ENCODE assay signal across 8 cellular contexts in genomic region chr3:17742092-17742836, GRCh38. TPM values are rescaled to one million over a fixed set of nuclear protein-coding genes. Genes with fewer than 3 reads are reported as not detected.
DNase-seq lines count a peak whose midpoint lies in the region; ATAC-seq, FAIRE-seq and TF ChIP-seq lines count a peak whose summit lies in the region.

Gene TBC1D5, minus strand, starts transcription at chr3:17742631. Its CDS starts 234,061 bp downstream, at chr3:17508570.

- H3K4me1 ChIP-seq in kidney (ENCODE audit: control insufficient read depth in 1 of 2, insufficient read depth in 1 of 2, low read depth in 1 of 2, low read length in 2 of 2), result peaks cover 3 to 8% of the 10 kb centered on the region in 2 donors

- H3K4me3 ChIP-seq in AG04449 (ENCODE audit: low read depth, low read length) (peak within 1 kb of the TSS; percentile 76), kidney (ENCODE audit: low read length in 2 of 2) (peak within 1 kb of the TSS; percentile 84 to 90)

- intact Hi-C loops in kidney (cut with DNase I), result no loop called here

- POLR2A ChIA-PET in AG04449 (lab: Yijun Ruan, JAX), result interaction anchor here (0.7 to 0.9 kb wide), 5 partner anchors 9 to 691 kb away, joined by 3 to 4 read pairs (median 3); no protein-coding TSS in a partner anchor

- ATAC-seq in GM18868 (IDR thresholded peaks at IDR 0.05; ENCODE audit: unreplicated experiment) (peak; percentile 76), HG03108 (IDR thresholded peaks at IDR 0.05; ENCODE audit: unreplicated experiment) (peak; percentile 12)

- peak; percentile 2 for TF ChIP-seq CTCF in AG04449 (IDR thresholded peaks at IDR 0.05; ENCODE audit: insufficient read depth, low read length, missing control alignments)
- no peak for TF ChIP-seq CTCF in kidney (IDR thresholded peaks at IDR 0.05; ENCODE audit: borderline replicate concordance, extremely low read depth, insufficient read depth)

- no peaks in the 10 kb centered on the region for H3K9me3 ChIP-seq in kidney (ENCODE audit: control insufficient read depth in 1 of 2, low read length in 2 of 2)

- FAIRE-seq in kidney (lab: Jason Lieb, UNC), result no peak

- peak within 1 kb of the TSS; percentile 98 to 99 for H3K27ac ChIP-seq in kidney (ENCODE audit: low read depth in 2 of 2, low read length in 2 of 2)

- H3K36me3 ChIP-seq in kidney (ENCODE audit: control insufficient read depth in 1 of 2, insufficient read depth in 2 of 2, low read length in 2 of 2), result no peaks in the 10 kb centered on the region

- CTCF ChIA-PET in AG04449 (lab: Yijun Ruan, JAX), result interaction anchor here (1.6 to 2.3 kb wide), 3 partner anchors 97 to 553 kb away, joined by 3 to 13 read pairs (median 7); no protein-coding TSS in a partner anchor

- DNase-seq in AG04449 (ENCODE audit: low read depth, low spot score) (peak; percentile 4), NCI-H2196 (lab: John Stamatoyannopoulos, UW; ENCODE audit: unreplicated experiment) (peak; percentile 94), kidney (peak; percentile 99)
- peak; percentile 79 to 90 (median 82) for DNase-seq in activated CD4-positive, CD25-positive, alpha-beta regulatory T cell (lab: John Stamatoyannopoulos, UW)
- peak; percentile 90 for DNase-seq in central memory CD4-positive, alpha-beta T cell
- peak; percentile 96 for DNase-seq in stimulated activated CD4-positive, alpha-beta T cell treated with anti-CD3 and anti-CD28 coated beads, Interleukin-15, amount 100 ng/mL, for 24 hours

- H3K9ac ChIP-seq in kidney (ENCODE audit: low read length in 2 of 2), result peak within 1 kb of the TSS; percentile 75 to 86

RNA-seq across cellular contexts. Expression of gene TBC1D5, which starts in this region (rescaled TPM):
- 77.7 TPM for total RNA-seq in kidney
- polyA plus RNA-seq in kidney (ENCODE audit: insufficient read depth, low read depth, low replicate concordance), result 9.7 TPM

Comparison
In these comparisons a context has a peak if more than half of its experiments do, and no peak if none do; other contexts are left out.
1. Peak in every context shown above with its lines: DNase-seq, ATAC-seq, H3K4me3 ChIP-seq and H3K27ac ChIP-seq.
2. DNase-seq: peak in every context shown above with its lines; median percentile 99 in kidney; 96 in stimulated activated CD4-positive, alpha-beta T cell treated with anti-CD3 and anti-CD28 coated beads, Interleukin-15, amount 100 ng/mL, for 24 hours; 94 in NCI-H2196; 90 in central memory CD4-positive, alpha-beta T cell; 82 in activated CD4-positive, CD25-positive, alpha-beta regulatory T cell; 4 in AG04449.